In the genomic region with DNA sequence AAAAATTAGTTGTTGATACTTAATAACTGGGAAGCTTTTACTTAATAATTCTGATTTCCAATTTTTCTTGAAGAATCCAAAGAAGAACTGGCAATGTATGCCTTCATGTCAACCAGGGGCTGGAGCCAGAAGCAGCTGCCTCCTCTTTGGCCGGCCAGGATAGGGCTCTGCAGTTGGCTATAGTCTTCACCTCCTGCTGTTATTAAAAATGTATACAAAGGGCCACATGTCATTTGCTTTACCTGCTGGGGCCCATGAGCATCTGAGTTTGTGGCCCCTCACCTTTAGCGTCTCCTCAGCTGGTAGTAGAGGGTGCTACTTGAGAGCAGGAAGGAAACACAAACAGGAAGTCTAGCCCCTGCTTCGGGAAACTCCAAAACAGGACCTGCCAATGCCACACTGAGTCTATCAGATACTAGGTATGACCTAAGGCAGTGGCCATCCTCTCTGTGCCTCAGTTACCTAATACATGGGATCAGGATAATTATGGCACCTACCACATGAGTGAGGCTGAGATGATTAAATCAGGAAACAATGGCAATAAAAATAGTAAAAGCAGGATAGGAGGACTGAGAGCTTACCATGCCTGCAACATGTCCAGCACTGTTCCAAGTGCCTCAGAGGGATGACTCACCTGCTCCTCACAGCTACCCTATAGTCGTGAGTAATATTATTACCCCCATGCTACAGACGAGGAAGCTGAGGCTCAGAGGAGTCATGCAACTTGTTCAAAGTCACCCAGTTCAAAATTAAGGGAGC, we compare ENCODE assay signal across 10 cellular contexts. TPM values are rescaled to one million over a fixed set of nuclear protein-coding genes. Genes with fewer than 3 reads are reported as not detected.
A peak's percentile ranks its signal among the peaks of the same experiment; 100 is the strongest.
DNase-seq lines count a peak whose midpoint lies in the region; ATAC-seq and TF ChIP-seq lines count a peak whose summit lies in the region.
"Had no signal": no experiment of that assay in that cellular context is flagged by ENCODE, and none has a peak within 500 bp of the region (broad histone marks: within the 10 kb centered on the region; RNA-seq: fewer than 3 reads in every experiment).

No MANE protein-coding gene starts in this region.

- no peaks in the 10 kb centered on the region for H3K79me1 ChIP-seq in IMR-90 (ENCODE audit: low read depth in 1 of 2, low read length in 2 of 2)

- POLR2A ChIA-PET in BJ (lab: Charles Lee): no interaction called here
- POLR2A ChIA-PET in IMR-90 (lab: Charles Lee; ENCODE audit: unreplicated experiment): no interaction called here

- H3K18ac ChIP-seq in IMR-90 (ENCODE audit: low read depth, low read length): no peak overlapping the region

- H4K91ac ChIP-seq in IMR-90 (ENCODE audit: insufficient read depth, low read depth, low read length): no peak overlapping the region

- peak overlapping the region; percentile 0 for H2AFZ ChIP-seq in IMR-90 (replicated peaks; ENCODE audit: low read length, poor library complexity)
- H2AFZ ChIP-seq: parathyroid adenoma had no signal

- WGBS in IMR-90 (ENCODE audit: extremely low coverage in 2 of 2, insufficient read length in 1 of 2), 2 experiments: no CpG with 5 or more reads among the region's 5 CpGs

- H3K9me3 ChIP-seq in IMR-90 (ENCODE audit: control insufficient read depth, insufficient read depth, low read length): no peaks in the 10 kb centered on the region

- H3K9me1 ChIP-seq in IMR-90 (ENCODE audit: insufficient read depth, low read length): no peaks in the 10 kb centered on the region

- no peak for TF ChIP-seq RAD21 in IMR-90 (IDR thresholded peaks at IDR 0.05; ENCODE audit: low read length)

- no peak overlapping the region for H3K4me2 ChIP-seq in IMR-90 (ENCODE audit: low read depth, low read length)

- no peak overlapping the region for H2AK9ac ChIP-seq in IMR-90 (replicated peaks; ENCODE audit: low read depth, low read length, poor library complexity)

- peak overlapping the region; percentile 84 for H3K27ac Mint-ChIP-seq in activated naive CD4-positive, alpha-beta T cell treated with anti-CD3 and anti-CD28 coated beads for 36 hours

- no peak overlapping the region for H3K23ac ChIP-seq in IMR-90 (ENCODE audit: low read depth, low read length)

- peaks cover 3% of the 10 kb centered on the region for H3K36me3 Mint-ChIP-seq in activated naive CD4-positive, alpha-beta T cell treated with anti-CD3 and anti-CD28 coated beads for 36 hours (ENCODE audit: low read depth)

- TF ChIP-seq POLR2A in IMR-90 (IDR thresholded peaks at IDR 0.05; ENCODE audit: low read depth, low read length): no peak

- no peaks in the 10 kb centered on the region for H3K4me1 ChIP-seq in IMR-90 (ENCODE audit: control insufficient read depth, insufficient read depth, low read length)
- H3K4me1 ChIP-seq: parathyroid adenoma had no signal

- CTCF ChIA-PET in BJ (lab: Yijun Ruan, JAX) (interaction anchor here (0.7 to 1.2 kb wide), 2 partner anchors 8 to 38 kb away, joined by 3 to 6 read pairs; no protein-coding TSS in a partner anchor), IMR-90 (lab: Yijun Ruan, JAX) (interaction anchor here (0.6 to 0.9 kb wide), 2 partner anchors 11 to 515 kb away, joined by 3 to 5 read pairs; no protein-coding TSS in a partner anchor)
- CTCF ChIA-PET in activated naive CD4-positive, alpha-beta T cell treated with anti-CD3 and anti-CD28 coated beads for 36 hours (lab: Charles Lee): interaction anchor here (1.1 to 1.2 kb wide), 3 partner anchors 9 to 36 kb away, joined by 3 to 6 read pairs (median 4); no protein-coding TSS in a partner anchor

- H2BK15ac ChIP-seq in IMR-90 (ENCODE audit: low read depth, low read length): no peak overlapping the region

- no peaks in the 10 kb centered on the region for H4K20me1 ChIP-seq in IMR-90 (ENCODE audit: insufficient read depth, low read length)

- dilution Hi-C loops in IMR-90 (cut with HindIII; ENCODE audit: low sequenced_read_pairs, unreplicated experiment): no loop called here

- H3K27me3 ChIP-seq in BJ (ENCODE audit: control insufficient read depth, insufficient read depth, low read length) (peaks cover 5% of the 10 kb centered on the region), IMR-90 (ENCODE audit: control insufficient read depth, insufficient read depth, low read length) (peaks cover 7% of the 10 kb centered on the region), dorsolateral prefrontal cortex (no peaks in the 10 kb centered on the region)

- DNase-seq in BJ (ENCODE audit: low read depth) (peak; percentile 35), IMR-90 (peak; percentile 71), kidney tubule cell (ENCODE audit: low spot score) (peak; percentile 93), NCI-H774 (lab: John Stamatoyannopoulos, UW) (no peak), dorsolateral prefrontal cortex (no peak), mucosa of gallbladder (ENCODE audit: low spot score) (no peak)
- peak; percentile 75 for DNase-seq in activated naive CD4-positive, alpha-beta T cell treated with anti-CD3 and anti-CD28 coated beads for 36 hours
- DNase-seq: KBM-7 had no signal

- H3K14ac ChIP-seq in IMR-90 (replicated peaks; ENCODE audit: low read depth, low read length): no peak overlapping the region

- H3K36me3 ChIP-seq in BJ (ENCODE audit: control insufficient read depth, insufficient read depth, low read length) (no peaks in the 10 kb centered on the region), IMR-90 (ENCODE audit: control insufficient read depth, insufficient read depth, low read length) (no peaks in the 10 kb centered on the region)

- H2BK120ac ChIP-seq in IMR-90 (ENCODE audit: low read depth, low read length): no peak overlapping the region

- no peak overlapping the region for H4K8ac ChIP-seq in IMR-90 (ENCODE audit: low read depth in 2 of 2, low read length in 2 of 2)

- intact Hi-C loops in IMR-90 (cut with micrococcal nuclease) (no loop called here), dorsolateral prefrontal cortex (cut with DNase I) (no loop called here)
- intact Hi-C loops in activated naive CD4-positive, alpha-beta T cell treated with anti-CD3 and anti-CD28 coated beads for 36 hours (cut with micrococcal nuclease): loop anchor here (1.0 kb wide), 1 partner anchor 9 kb away; no protein-coding TSS in a partner anchor

- ATAC-seq in IMR-90 (ENCODE audit: low read depth): peak; percentile 72
- ATAC-seq in HG02981 (IDR thresholded peaks at IDR 0.05; ENCODE audit: unreplicated experiment): no peak

- in situ Hi-C loops in IMR-90 (cut with MboI; ENCODE audit: low sequenced_read_pairs): no loop called here

- no peaks in the 10 kb centered on the region for H3K9me3 Mint-ChIP-seq in activated naive CD4-positive, alpha-beta T cell treated with anti-CD3 and anti-CD28 coated beads for 36 hours

- no peak overlapping the region for H2BK20ac ChIP-seq in IMR-90 (ENCODE audit: low read depth, low read length)

- H3K4me3 ChIP-seq in BJ (ENCODE audit: low read depth, low read length) (no peak overlapping the region), IMR-90 (ENCODE audit: insufficient read depth, low read depth, low read length) (no peak overlapping the region), dorsolateral prefrontal cortex (no peak overlapping the region)

- BruUV-seq in IMR-90 (replicated peaks; lab: Mats Ljungman, UMichigan): no TSS peak

- peak overlapping the region; percentile 39 for H3K4me3 Mint-ChIP-seq in activated naive CD4-positive, alpha-beta T cell treated with anti-CD3 and anti-CD28 coated beads for 36 hours

- H3K27ac ChIP-seq in IMR-90 (ENCODE audit: insufficient read depth, low read length): no peak overlapping the region
- no peak overlapping the region for H3K27ac ChIP-seq in dorsolateral prefrontal cortex
- H3K27ac ChIP-seq: parathyroid adenoma had no signal

- H3K4ac ChIP-seq in IMR-90 (ENCODE audit: low read depth, low read length): no peak overlapping the region

- H2AK5ac ChIP-seq in IMR-90 (ENCODE audit: low read depth, low read length): no peak overlapping the region

- no peak overlapping the region for H4K5ac ChIP-seq in IMR-90 (ENCODE audit: low read depth, low read length)

- H2BK5ac ChIP-seq in IMR-90 (ENCODE audit: low read depth, low read length, poor library complexity, severe bottlenecking): no peak overlapping the region

- TF ChIP-seq CTCF in BJ (IDR thresholded peaks at IDR 0.05; ENCODE audit: insufficient read depth, low read depth, low read length) (no peak), IMR-90 (conservative IDR thresholded peaks at IDR 0.05; ENCODE audit: low read depth, low read length) (no peak), dorsolateral prefrontal cortex (IDR thresholded peaks at IDR 0.05 in 54 of 56, conservative IDR thresholded peaks at IDR 0.05 in 2 of 56; ENCODE audit: low read depth in 1 of 56, partially characterized antibody in 56 of 56) (no peak)

- no peak overlapping the region for H3K56ac ChIP-seq in IMR-90 (ENCODE audit: extremely low read depth, insufficient read depth, low read length)

- H3K4me1 Mint-ChIP-seq in activated naive CD4-positive, alpha-beta T cell treated with anti-CD3 and anti-CD28 coated beads for 36 hours (ENCODE audit: low read depth): peaks cover 33% of the 10 kb centered on the region

- no peaks in the 10 kb centered on the region for H3K27me3 Mint-ChIP-seq in activated naive CD4-positive, alpha-beta T cell treated with anti-CD3 and anti-CD28 coated beads for 36 hours (ENCODE audit: low read depth)

- H3K9ac ChIP-seq in IMR-90 (ENCODE audit: low read depth, low read length): no peak overlapping the region
- H3K9ac ChIP-seq: parathyroid adenoma had no signal

RNA-seq across cellular contexts. Expression of a gene that starts 21.3 kb away (rescaled TPM):
- polyA plus RNA-seq in BJ (2011; rRNA removed) (0.93 and 1.0 TPM in 2 replicates), IMR-90 (2012; rRNA removed) (0.36 and 0.48 TPM in 2 replicates)
- 0.41 and 0.62 TPM in 2 replicates for polyA minus RNA-seq in BJ (2011; rRNA and poly(A)+ RNA removed)
- total RNA-seq in IMR-90 (2012; rRNA removed) (0.36 and 0.56 TPM in 2 replicates), dorsolateral prefrontal cortex (10 to 100 TPM in 50 of 120 experiments, 1 to 10 TPM in 70; 4.3 to 17.0 (median 9.2) TPM), mucosa of gallbladder (36.0 TPM)
- polyA plus RNA-seq in IMR-90 (2012; cell fraction: cytosol; rRNA removed): 0.25 and 0.31 TPM in 2 replicates
- 0.11 and 0.24 TPM in 2 replicates for polyA plus RNA-seq in IMR-90 (2012; cell fraction: nucleus; rRNA removed; ENCODE audit: low replicate concordance)
- total RNA-seq in activated naive CD4-positive, alpha-beta T cell treated with anti-CD3 and anti-CD28 coated beads for 36 hours: 10 to 100 TPM; 15.5 to 18.5 TPM

RNA-seq across cellular contexts. Expression of a gene that starts 45.0 kb away (rescaled TPM):
- polyA plus RNA-seq in BJ (2011; rRNA removed): 479 and 528 TPM in 2 replicates
- 408 and 653 TPM in 2 replicates for polyA minus RNA-seq in BJ (2011; rRNA and poly(A)+ RNA removed)
- total RNA-seq in IMR-90 (2012; rRNA removed): 610 and 633 TPM in 2 replicates
- 346 and 355 TPM in 2 replicates for polyA plus RNA-seq in IMR-90 (2012; rRNA removed)
- 237 and 242 TPM in 2 replicates for polyA plus RNA-seq in IMR-90 (2012; cell fraction: cytosol; rRNA removed)
- polyA plus RNA-seq in IMR-90 (2012; cell fraction: nucleus; rRNA removed; ENCODE audit: low replicate concordance): 152 and 159 TPM in 2 replicates
- total RNA-seq in activated naive CD4-positive, alpha-beta T cell treated with anti-CD3 and anti-CD28 coated beads for 36 hours: 100 to 1,000 TPM; 272 to 284 TPM
- total RNA-seq in dorsolateral prefrontal cortex: 100 to 1,000 TPM in 119 of 120 experiments, 10 to 100 TPM in 1; 98.9 to 428 (median 291) TPM
- total RNA-seq in mucosa of gallbladder: 153 TPM

RNA-seq across cellular contexts. Expression of a gene that starts 50.4 kb away (rescaled TPM):
- polyA plus RNA-seq in BJ (2011; rRNA removed): 11.5 and 12.7 TPM in 2 replicates
- 9.5 and 12.8 TPM in 2 replicates for polyA minus RNA-seq in BJ (2011; rRNA and poly(A)+ RNA removed)
- total RNA-seq in IMR-90 (2012; rRNA removed): 18.5 and 18.6 TPM in 2 replicates
- 12.8 and 13.8 TPM in 2 replicates for polyA plus RNA-seq in IMR-90 (2012; rRNA removed)
- 8.0 and 9.9 TPM in 2 replicates for polyA plus RNA-seq in IMR-90 (2012; cell fraction: cytosol; rRNA removed)
- polyA plus RNA-seq in IMR-90 (2012; cell fraction: nucleus; rRNA removed; ENCODE audit: low replicate concordance): 2.0 and 3.1 TPM in 2 replicates
- 10 to 100 TPM; 21.1 to 21.8 TPM for total RNA-seq in activated naive CD4-positive, alpha-beta T cell treated with anti-CD3 and anti-CD28 coated beads for 36 hours
- 10 to 100 TPM; 25.4 to 82.0 (median 40.5) TPM for total RNA-seq in dorsolateral prefrontal cortex
- total RNA-seq in mucosa of gallbladder: 38.1 TPM

Comparison
In these comparisons a context has a peak if more than half of its experiments do, and no peak if none do; other contexts are left out.
1. DNase-seq: peak in BJ (single experiment), IMR-90 (single experiment), activated naive CD4-positive, alpha-beta T cell treated with anti-CD3 and anti-CD28 coated beads for 36 hours (single experiment) and kidney tubule cell (single experiment); none in NCI-H774 (single experiment), dorsolateral prefrontal cortex (0 of 10) and mucosa of gallbladder (single experiment).